1 cellular context compared by ENCODE assay signal in the genomic region with DNA sequence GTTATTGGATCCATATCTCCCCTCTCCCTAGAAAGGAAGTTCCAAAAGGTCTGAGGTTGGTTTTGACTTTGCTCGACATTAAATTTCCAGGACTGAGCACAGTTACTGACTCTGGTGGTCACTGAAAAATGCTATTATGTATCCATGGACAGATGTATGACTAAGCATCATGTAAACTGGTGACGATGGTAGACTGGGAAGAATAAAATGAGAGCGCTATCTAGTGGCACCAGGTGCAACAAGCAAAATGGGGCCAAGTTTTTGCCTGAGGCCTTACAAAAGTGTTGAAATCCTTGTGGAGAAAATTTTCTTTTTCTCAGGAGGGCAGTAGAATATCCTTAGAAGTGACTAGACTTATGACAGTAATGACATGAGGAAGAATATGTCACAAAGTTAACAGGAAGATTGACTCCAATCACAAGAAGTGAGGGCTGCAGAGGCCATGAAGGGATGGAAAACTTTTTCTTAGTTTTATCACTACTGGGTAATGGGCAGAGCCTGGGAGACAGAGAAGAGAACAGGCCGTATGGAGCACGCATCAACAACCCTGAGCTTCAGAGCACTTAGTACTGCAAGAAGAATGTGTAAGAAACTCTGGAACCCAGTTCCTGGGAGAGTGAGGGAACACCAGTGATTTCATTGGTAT.
TF ChIP-seq lines count a peak whose summit lies in the region.

No MANE protein-coding gene starts in this region.

TF ChIP-seq in K562, 482 proteins besides CTCF, POLR2A, EP300 and RAD21 (continued from another document and continues in another):
- TF ChIP-seq ZNF407 (IDR thresholded peaks at IDR 0.05; ENCODE audit: low read depth) (no peak), MAZ (CRISPR knock-in tag; conservative IDR thresholded peaks at IDR 0.05 in 1 of 2, IDR thresholded peaks at IDR 0.05 in 1 of 2) (peak; percentile 35 to 37; a peak in 1 of 4 replicates), PTTG1 (tag; IDR thresholded peaks at IDR 0.05; ENCODE audit: low read depth) (no peak), ZBTB8A (IDR thresholded peaks at IDR 0.05; ENCODE audit: partially characterized antibody) (no peak), CEBPB (tag; IDR thresholded peaks at IDR 0.05) (peak; percentile 47; the same call in 1 of the 2 replicates), SRSF7 (optimal IDR thresholded peaks at IDR 0.05; ENCODE audit: low read depth, low read length) (no peak), ZNF699 (CRISPR knock-in tag; IDR thresholded peaks at IDR 0.05; ENCODE audit: insufficient replicate concordance) (no peak), RCOR1 (IDR thresholded peaks at IDR 0.05; ENCODE audit: borderline replicate concordance in 1 of 2, low read depth in 2 of 2, low read length in 2 of 2) (peak in 1 of 2 experiments; percentile 67; a peak in 2 of 4 replicates), MYNN (IDR thresholded peaks at IDR 0.05) (no peak), MYNN (CRISPR knock-in tag; IDR thresholded peaks at IDR 0.05) (no peak), HNRNPUL1 (IDR thresholded peaks at IDR 0.05; ENCODE audit: low read length) (no peak), MNT (conservative IDR thresholded peaks at IDR 0.05) (peak in 1 of 2 experiments; percentile 22; a peak in 1 of 4 replicates), ZNF316 (IDR thresholded peaks at IDR 0.05) (peak; percentile 89), KAT8 (IDR thresholded peaks at IDR 0.05; ENCODE audit: low read depth) (no peak), ETV6 (IDR thresholded peaks at IDR 0.05; ENCODE audit: borderline replicate concordance in 1 of 2, low read depth in 2 of 2, low read length in 1 of 2) (no peak), ETV6 (CRISPR knock-in tag; IDR thresholded peaks at IDR 0.05; ENCODE audit: borderline replicate concordance) (no peak), ZNF644 (tag; IDR thresholded peaks at IDR 0.05; ENCODE audit: low read depth) (no peak), GTF2E2 (tag; IDR thresholded peaks at IDR 0.05) (no peak), ZNF696 (CRISPR knock-in tag; conservative IDR thresholded peaks at IDR 0.05) (no peak), PPARD (CRISPR knock-in tag; IDR thresholded peaks at IDR 0.05) (no peak), SOX6 (IDR thresholded peaks at IDR 0.05) (0 out of 2 replicates have a peak, but pooled peaks have one; percentile 32), POLR3G (IDR thresholded peaks at IDR 0.05; ENCODE audit: extremely low read depth, insufficient read length, insufficient replicate concordance) (no peak), ETV1 (tag; conservative IDR thresholded peaks at IDR 0.05; ENCODE audit: low read depth) (no peak), RUNX1 (IDR thresholded peaks at IDR 0.05; ENCODE audit: low read depth) (no peak), NFYB (IDR thresholded peaks at IDR 0.05; ENCODE audit: extremely low read depth, insufficient read length) (no peak), DACH1 (IDR thresholded peaks at IDR 0.05; ENCODE audit: partially characterized antibody) (no peak), ZNF347 (CRISPR knock-in tag; IDR thresholded peaks at IDR 0.05; ENCODE audit: low read depth) (no peak), RAD51 (IDR thresholded peaks at IDR 0.05; ENCODE audit: borderline replicate concordance, low read depth) (no peak), CREBBP (IDR thresholded peaks at IDR 0.05; ENCODE audit: low read depth, low read length) (no peak), ERF (CRISPR knock-in tag; IDR thresholded peaks at IDR 0.05) (no peak), ZNF253 (CRISPR knock-in tag; conservative IDR thresholded peaks at IDR 0.05) (no peak), NFE2 (IDR thresholded peaks at IDR 0.05; ENCODE audit: low read depth) (peak; percentile 93), TEAD1 (CRISPR knock-in tag; IDR thresholded peaks at IDR 0.05) (no peak), RBM22 (IDR thresholded peaks at IDR 0.05; ENCODE audit: low read depth, low read length, poor library complexity, severe bottlenecking) (no peak), RFX1 (IDR thresholded peaks at IDR 0.05) (no peak), DIDO1 (tag; IDR thresholded peaks at IDR 0.05; ENCODE audit: low read depth) (no peak)
- TF ChIP-seq, protein P1, sequence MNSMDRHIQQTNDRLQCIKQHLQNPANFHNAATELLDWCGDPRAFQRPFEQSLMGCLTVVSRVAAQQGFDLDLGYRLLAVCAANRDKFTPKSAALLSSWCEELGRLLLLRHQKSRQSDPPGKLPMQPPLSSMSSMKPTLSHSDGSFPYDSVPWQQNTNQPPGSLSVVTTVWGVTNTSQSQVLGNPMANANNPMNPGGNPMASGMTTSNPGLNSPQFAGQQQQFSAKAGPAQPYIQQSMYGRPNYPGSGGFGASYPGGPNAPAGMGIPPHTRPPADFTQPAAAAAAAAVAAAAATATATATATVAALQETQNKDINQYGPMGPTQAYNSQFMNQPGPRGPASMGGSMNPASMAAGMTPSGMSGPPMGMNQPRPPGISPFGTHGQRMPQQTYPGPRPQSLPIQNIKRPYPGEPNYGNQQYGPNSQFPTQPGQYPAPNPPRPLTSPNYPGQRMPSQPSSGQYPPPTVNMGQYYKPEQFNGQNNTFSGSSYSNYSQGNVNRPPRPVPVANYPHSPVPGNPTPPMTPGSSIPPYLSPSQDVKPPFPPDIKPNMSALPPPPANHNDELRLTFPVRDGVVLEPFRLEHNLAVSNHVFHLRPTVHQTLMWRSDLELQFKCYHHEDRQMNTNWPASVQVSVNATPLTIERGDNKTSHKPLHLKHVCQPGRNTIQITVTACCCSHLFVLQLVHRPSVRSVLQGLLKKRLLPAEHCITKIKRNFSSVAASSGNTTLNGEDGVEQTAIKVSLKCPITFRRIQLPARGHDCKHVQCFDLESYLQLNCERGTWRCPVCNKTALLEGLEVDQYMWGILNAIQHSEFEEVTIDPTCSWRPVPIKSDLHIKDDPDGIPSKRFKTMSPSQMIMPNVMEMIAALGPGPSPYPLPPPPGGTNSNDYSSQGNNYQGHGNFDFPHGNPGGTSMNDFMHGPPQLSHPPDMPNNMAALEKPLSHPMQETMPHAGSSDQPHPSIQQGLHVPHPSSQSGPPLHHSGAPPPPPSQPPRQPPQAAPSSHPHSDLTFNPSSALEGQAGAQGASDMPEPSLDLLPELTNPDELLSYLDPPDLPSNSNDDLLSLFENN (IDR thresholded peaks at IDR 0.05; ENCODE audit: low read depth in 2 of 2, low read length in 2 of 2) = no peak
- TF ChIP-seq, protein P2, sequence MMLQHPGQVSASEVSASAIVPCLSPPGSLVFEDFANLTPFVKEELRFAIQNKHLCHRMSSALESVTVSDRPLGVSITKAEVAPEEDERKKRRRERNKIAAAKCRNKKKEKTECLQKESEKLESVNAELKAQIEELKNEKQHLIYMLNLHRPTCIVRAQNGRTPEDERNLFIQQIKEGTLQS (IDR thresholded peaks at IDR 0.05) = peak; percentile 69
- TF ChIP-seq, protein P2 (CRISPR knock-in tag; conservative IDR thresholded peaks at IDR 0.05) = 0 out of 2 replicates have a peak, but pooled peaks have one; percentile 35
- TF ChIP-seq, protein P3, sequence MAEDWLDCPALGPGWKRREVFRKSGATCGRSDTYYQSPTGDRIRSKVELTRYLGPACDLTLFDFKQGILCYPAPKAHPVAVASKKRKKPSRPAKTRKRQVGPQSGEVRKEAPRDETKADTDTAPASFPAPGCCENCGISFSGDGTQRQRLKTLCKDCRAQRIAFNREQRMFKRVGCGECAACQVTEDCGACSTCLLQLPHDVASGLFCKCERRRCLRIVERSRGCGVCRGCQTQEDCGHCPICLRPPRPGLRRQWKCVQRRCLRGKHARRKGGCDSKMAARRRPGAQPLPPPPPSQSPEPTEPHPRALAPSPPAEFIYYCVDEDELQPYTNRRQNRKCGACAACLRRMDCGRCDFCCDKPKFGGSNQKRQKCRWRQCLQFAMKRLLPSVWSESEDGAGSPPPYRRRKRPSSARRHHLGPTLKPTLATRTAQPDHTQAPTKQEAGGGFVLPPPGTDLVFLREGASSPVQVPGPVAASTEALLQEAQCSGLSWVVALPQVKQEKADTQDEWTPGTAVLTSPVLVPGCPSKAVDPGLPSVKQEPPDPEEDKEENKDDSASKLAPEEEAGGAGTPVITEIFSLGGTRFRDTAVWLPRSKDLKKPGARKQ (CRISPR knock-in tag; IDR thresholded peaks at IDR 0.05) = no peak
- TF ChIP-seq, protein P4, sequence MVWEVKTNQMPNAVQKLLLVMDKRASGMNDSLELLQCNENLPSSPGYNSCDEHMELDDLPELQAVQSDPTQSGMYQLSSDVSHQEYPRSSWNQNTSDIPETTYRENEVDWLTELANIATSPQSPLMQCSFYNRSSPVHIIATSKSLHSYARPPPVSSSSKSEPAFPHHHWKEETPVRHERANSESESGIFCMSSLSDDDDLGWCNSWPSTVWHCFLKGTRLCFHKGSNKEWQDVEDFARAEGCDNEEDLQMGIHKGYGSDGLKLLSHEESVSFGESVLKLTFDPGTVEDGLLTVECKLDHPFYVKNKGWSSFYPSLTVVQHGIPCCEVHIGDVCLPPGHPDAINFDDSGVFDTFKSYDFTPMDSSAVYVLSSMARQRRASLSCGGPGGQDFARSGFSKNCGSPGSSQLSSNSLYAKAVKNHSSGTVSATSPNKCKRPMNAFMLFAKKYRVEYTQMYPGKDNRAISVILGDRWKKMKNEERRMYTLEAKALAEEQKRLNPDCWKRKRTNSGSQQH (CRISPR knock-in tag; IDR thresholded peaks at IDR 0.05) = no peak
- TF ChIP-seq, protein P5, sequence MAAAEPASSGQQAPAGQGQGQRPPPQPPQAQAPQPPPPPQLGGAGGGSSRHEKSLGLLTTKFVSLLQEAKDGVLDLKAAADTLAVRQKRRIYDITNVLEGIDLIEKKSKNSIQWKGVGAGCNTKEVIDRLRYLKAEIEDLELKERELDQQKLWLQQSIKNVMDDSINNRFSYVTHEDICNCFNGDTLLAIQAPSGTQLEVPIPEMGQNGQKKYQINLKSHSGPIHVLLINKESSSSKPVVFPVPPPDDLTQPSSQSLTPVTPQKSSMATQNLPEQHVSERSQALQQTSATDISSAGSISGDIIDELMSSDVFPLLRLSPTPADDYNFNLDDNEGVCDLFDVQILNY (CRISPR knock-in tag; IDR thresholded peaks at IDR 0.05) = no peak
- TF ChIP-seq, protein P6, sequence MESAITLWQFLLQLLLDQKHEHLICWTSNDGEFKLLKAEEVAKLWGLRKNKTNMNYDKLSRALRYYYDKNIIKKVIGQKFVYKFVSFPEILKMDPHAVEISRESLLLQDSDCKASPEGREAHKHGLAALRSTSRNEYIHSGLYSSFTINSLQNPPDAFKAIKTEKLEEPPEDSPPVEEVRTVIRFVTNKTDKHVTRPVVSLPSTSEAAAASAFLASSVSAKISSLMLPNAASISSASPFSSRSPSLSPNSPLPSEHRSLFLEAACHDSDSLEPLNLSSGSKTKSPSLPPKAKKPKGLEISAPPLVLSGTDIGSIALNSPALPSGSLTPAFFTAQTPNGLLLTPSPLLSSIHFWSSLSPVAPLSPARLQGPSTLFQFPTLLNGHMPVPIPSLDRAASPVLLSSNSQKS (CRISPR knock-in tag; IDR thresholded peaks at IDR 0.05) = no peak
